Comparison of ENCODE assay signal across 10 cellular contexts in the genomic region with DNA sequence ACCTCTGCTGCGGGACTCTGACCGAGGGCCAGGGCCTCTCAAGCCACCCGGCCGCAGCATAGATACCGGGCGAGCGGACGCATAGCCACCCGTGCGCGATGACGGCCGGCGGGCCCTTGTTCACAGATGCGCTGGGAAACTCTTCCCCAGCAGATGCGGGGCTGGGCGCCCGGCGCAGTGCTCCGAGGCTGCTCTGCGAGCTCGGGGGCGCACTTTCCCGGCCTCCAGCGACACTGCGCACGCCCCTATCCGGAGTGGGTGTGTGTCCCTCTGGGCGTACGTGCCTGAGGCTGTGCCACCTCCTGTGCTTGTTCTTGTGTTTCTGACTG.
A peak's percentile ranks its signal among the peaks of the same experiment; 100 is the strongest.
DNase-seq lines count a peak whose midpoint lies in the region; ATAC-seq and TF ChIP-seq lines count a peak whose summit lies in the region.
"Had no signal": no experiment of that assay in that cellular context is flagged by ENCODE, and none has a peak within 500 bp of the region (broad histone marks: within the 10 kb centered on the region; RNA-seq: fewer than 3 reads in every experiment).

No MANE protein-coding gene starts in this region.

- H3K36me3 ChIP-seq in mucosa of rectum (ENCODE audit: control insufficient read depth in 2 of 2, insufficient read depth in 2 of 2, low read length in 2 of 2): no peaks in the 10 kb centered on the region

- no peaks in the 10 kb centered on the region for H3K9me3 ChIP-seq in mucosa of rectum (ENCODE audit: control insufficient read depth in 2 of 2, low read length in 2 of 2)

- H3K36me3 Mint-ChIP-seq in T-cell: no peaks in the 10 kb centered on the region

- DNase-seq in DMS 273 (lab: John Stamatoyannopoulos, UW; ENCODE audit: unreplicated experiment): peak; percentile 66
- no peak for DNase-seq in DMS 273 treated with DMSO at 0.1 percent for 48 hours (lab: John Stamatoyannopoulos, UW)
- DNase-seq in choroid plexus epithelial cell (ENCODE audit: low read depth): no peak
- no peak for DNase-seq in ureter (ENCODE audit: low spot score)
- DNase-seq in mucosa of gallbladder (ENCODE audit: low spot score): no peak
- DNase-seq in T-cell: no peak
- DNase-seq: naive B cell had no signal

- peak overlapping the region; percentile 51 for H3K4me3 ChIP-seq in choroid plexus epithelial cell (ENCODE audit: low read depth, low read length)
- peak overlapping the region; percentile 25 to 66 for H3K4me3 ChIP-seq in mucosa of rectum (ENCODE audit: low read length in 2 of 2)

- CTCF ChIA-PET in T-cell (lab: Charles Lee): no interaction called here

- peaks cover 42 to 46% of the 10 kb centered on the region in 2 donors for H3K27me3 ChIP-seq in mucosa of rectum (ENCODE audit: control insufficient read depth in 2 of 2, insufficient read depth in 2 of 2, low read length in 2 of 2)

- H3K27ac ChIP-seq in mucosa of rectum (ENCODE audit: low read depth in 2 of 2, low read length in 2 of 2): no peak overlapping the region
- H3K27ac ChIP-seq: 22Rv1 had no signal

- H3K27me3 Mint-ChIP-seq in T-cell: peaks cover 60 to 80% of the 10 kb centered on the region in 2 donors

- no peak overlapping the region for H3K4me3 Mint-ChIP-seq in T-cell

- no peak overlapping the region for H3K9ac ChIP-seq in mucosa of rectum (ENCODE audit: low read depth in 1 of 2, low read length in 2 of 2)

- H3K4me1 Mint-ChIP-seq in T-cell: peaks cover 5 to 6% (median 5%) of the 10 kb centered on the region in 3 donors

- H3K27ac Mint-ChIP-seq in T-cell: no peak overlapping the region
- H3K27ac Mint-ChIP-seq: naive B cell had no signal

- POLR2A ChIA-PET in T-cell (lab: Charles Lee): no interaction called here

- no peaks in the 10 kb centered on the region for H3K4me1 ChIP-seq in mucosa of rectum (ENCODE audit: control insufficient read depth in 2 of 2, insufficient read depth in 2 of 2, low read length in 2 of 2)

- ATAC-seq in HG03095 (IDR thresholded peaks at IDR 0.05; ENCODE audit: unreplicated experiment): peak; percentile 40
- no peak for ATAC-seq in T-cell (replicated peaks in 1 of 4)

- no peak for TF ChIP-seq CTCF in choroid plexus epithelial cell (conservative IDR thresholded peaks at IDR 0.05; ENCODE audit: low read depth, low read length)

- no peaks in the 10 kb centered on the region for H3K9me3 Mint-ChIP-seq in T-cell
